1 cellular context compared by ENCODE assay signal in the genomic region with DNA sequence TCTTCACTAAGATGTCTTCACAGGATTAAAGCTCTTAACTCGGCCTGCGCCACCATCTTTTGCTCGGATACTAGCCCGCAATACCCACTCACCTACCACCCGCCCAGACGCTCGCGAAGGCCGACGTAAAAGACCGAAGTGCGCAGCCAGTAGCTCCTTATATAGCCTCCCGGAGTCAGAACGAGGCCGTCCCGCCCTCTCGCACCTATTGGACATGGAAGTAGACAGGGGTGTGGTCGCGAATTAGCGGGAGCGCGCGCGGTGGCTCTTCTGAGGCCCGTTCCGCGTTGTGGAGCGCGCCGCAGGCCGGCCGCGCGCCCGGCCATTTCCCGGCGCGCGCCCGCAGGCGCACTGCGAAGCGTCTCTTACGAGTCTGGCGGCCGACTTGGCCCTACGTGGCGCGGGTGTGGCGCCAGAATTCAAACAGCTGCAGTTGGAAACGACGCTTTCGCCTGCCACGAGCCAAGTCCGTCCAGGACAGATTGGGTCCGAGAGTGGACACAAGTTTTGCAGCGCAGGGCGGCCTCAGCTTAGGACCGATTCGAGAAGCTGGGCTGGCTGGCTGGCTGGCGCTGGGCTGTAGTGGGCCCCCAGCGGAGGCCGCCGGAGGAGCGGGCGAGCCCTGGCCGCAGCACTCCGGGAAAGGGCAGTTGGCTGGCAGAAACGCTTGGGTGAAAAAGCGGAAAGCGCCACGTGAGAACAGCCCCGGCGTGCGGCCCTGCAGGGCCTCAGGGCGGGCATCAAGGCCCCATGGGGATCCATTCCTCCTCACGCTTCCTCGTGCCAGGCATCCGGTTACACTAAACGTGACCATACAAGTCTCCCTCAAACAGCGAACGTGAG.
TF ChIP-seq lines count a peak whose summit lies in the region.

No MANE protein-coding gene starts in this region.

TF ChIP-seq in HepG2, 621 proteins besides CTCF, POLR2A, EP300 and RAD21 (continued from another document and continues in another):
- 0 out of 2 replicates have a peak, but pooled peaks have one; percentile 24 for TF ChIP-seq SMC3 (IDR thresholded peaks at IDR 0.05; ENCODE audit: low read length)
- no peak for TF ChIP-seq HOXA7 (CRISPR knock-in tag; IDR thresholded peaks at IDR 0.05)
- peak; percentile 52 for TF ChIP-seq PTBP1 (IDR thresholded peaks at IDR 0.05; ENCODE audit: low read depth, low read length, poor library complexity, severe bottlenecking)
- no peak for TF ChIP-seq ZNF737 (CRISPR knock-in tag; IDR thresholded peaks at IDR 0.05; ENCODE audit: borderline replicate concordance)
- TF ChIP-seq ATF7-NPFF (CRISPR knock-in tag; IDR thresholded peaks at IDR 0.05; ENCODE audit: low read depth): peak; percentile 92
- TF ChIP-seq GMEB2 (CRISPR knock-in tag; IDR thresholded peaks at IDR 0.05; ENCODE audit: low read depth): peak; percentile 79
- TF ChIP-seq, protein P1, sequence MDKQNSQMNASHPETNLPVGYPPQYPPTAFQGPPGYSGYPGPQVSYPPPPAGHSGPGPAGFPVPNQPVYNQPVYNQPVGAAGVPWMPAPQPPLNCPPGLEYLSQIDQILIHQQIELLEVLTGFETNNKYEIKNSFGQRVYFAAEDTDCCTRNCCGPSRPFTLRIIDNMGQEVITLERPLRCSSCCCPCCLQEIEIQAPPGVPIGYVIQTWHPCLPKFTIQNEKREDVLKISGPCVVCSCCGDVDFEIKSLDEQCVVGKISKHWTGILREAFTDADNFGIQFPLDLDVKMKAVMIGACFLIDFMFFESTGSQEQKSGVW (CRISPR knock-in tag; IDR thresholded peaks at IDR 0.05; ENCODE audit: borderline replicate concordance): no peak
- peak; percentile 91 for TF ChIP-seq E2F5 (CRISPR knock-in tag; conservative IDR thresholded peaks at IDR 0.05)
- no peak for TF ChIP-seq ZBTB7A (CRISPR knock-in tag; IDR thresholded peaks at IDR 0.05)
- TF ChIP-seq HOXD1 (CRISPR knock-in tag; IDR thresholded peaks at IDR 0.05): peak; percentile 80
- no peak for TF ChIP-seq FOXM1 (CRISPR knock-in tag; IDR thresholded peaks at IDR 0.05)
- peak; percentile 47 for TF ChIP-seq MNT (IDR thresholded peaks at IDR 0.05)
- TF ChIP-seq SMAD1 (CRISPR knock-in tag; IDR thresholded peaks at IDR 0.05; ENCODE audit: borderline replicate concordance, low read depth): peak; percentile 53; the same call in 1 of the 2 replicates
- no peak for TF ChIP-seq SYNCRIP (IDR thresholded peaks at IDR 0.05; ENCODE audit: insufficient read depth, low read depth, low read length)
- TF ChIP-seq TRIM24 (CRISPR knock-in tag; IDR thresholded peaks at IDR 0.05): 0 out of 2 replicates have a peak, but pooled peaks have one; percentile 17
- TF ChIP-seq SKIL (CRISPR knock-in tag; IDR thresholded peaks at IDR 0.05; ENCODE audit: borderline replicate concordance): peak; percentile 2; the same call in 1 of the 2 replicates
- peak; percentile 63; the same call in 1 of the 2 replicates for TF ChIP-seq ZNF34 (CRISPR knock-in tag; IDR thresholded peaks at IDR 0.05; ENCODE audit: borderline replicate concordance)
- TF ChIP-seq, protein P2, sequence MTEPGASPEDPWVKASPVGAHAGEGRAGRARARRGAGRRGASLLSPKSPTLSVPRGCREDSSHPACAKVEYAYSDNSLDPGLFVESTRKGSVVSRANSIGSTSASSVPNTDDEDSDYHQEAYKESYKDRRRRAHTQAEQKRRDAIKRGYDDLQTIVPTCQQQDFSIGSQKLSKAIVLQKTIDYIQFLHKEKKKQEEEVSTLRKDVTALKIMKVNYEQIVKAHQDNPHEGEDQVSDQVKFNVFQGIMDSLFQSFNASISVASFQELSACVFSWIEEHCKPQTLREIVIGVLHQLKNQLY (CRISPR knock-in tag; IDR thresholded peaks at IDR 0.05): no peak; the same call in 1 of the 2 replicates
- TF ChIP-seq SP4 (CRISPR knock-in tag; IDR thresholded peaks at IDR 0.05): peak; percentile 87
- TF ChIP-seq ZNF558 (CRISPR knock-in tag; IDR thresholded peaks at IDR 0.05; ENCODE audit: borderline replicate concordance): peak; percentile 17; the same call in 1 of the 2 replicates
- peak; percentile 82 for TF ChIP-seq ZFP1 (CRISPR knock-in tag; IDR thresholded peaks at IDR 0.05)
- no peak; the same call in 1 of the 2 replicates for TF ChIP-seq GATAD2A (CRISPR knock-in tag; IDR thresholded peaks at IDR 0.05)
- peak in 1 of 2 experiments; percentile 96; a peak in 2 of 4 replicates for TF ChIP-seq KLF16 (CRISPR knock-in tag; IDR thresholded peaks at IDR 0.05)
- peak in 1 of 2 experiments; percentile 57; a peak in 2 of 4 replicates for TF ChIP-seq ATF4 (CRISPR knock-in tag; IDR thresholded peaks at IDR 0.05)
- peak; percentile 77; the same call in 1 of the 2 replicates for TF ChIP-seq SRY (CRISPR knock-in tag; IDR thresholded peaks at IDR 0.05)
- 0 out of 2 replicates have a peak, but pooled peaks have one; percentile 50 for TF ChIP-seq THYN1 (CRISPR knock-in tag; IDR thresholded peaks at IDR 0.05; ENCODE audit: borderline replicate concordance, low read depth)
- peak; percentile 70; the same call in 1 of the 2 replicates for TF ChIP-seq KDM5B (CRISPR knock-in tag; IDR thresholded peaks at IDR 0.05; ENCODE audit: borderline replicate concordance)
- TF ChIP-seq, protein P3, sequence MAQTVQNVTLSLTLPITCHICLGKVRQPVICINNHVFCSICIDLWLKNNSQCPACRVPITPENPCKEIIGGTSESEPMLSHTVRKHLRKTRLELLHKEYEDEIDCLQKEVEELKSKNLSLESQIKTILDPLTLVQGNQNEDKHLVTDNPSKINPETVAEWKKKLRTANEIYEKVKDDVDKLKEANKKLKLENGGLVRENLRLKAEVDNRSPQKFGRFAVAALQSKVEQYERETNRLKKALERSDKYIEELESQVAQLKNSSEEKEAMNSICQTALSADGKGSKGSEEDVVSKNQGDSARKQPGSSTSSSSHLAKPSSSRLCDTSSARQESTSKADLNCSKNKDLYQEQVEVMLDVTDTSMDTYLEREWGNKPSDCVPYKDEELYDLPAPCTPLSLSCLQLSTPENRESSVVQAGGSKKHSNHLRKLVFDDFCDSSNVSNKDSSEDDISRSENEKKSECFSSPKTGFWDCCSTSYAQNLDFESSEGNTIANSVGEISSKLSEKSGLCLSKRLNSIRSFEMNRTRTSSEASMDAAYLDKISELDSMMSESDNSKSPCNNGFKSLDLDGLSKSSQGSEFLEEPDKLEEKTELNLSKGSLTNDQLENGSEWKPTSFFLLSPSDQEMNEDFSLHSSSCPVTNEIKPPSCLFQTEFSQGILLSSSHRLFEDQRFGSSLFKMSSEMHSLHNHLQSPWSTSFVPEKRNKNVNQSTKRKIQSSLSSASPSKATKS (CRISPR knock-in tag; IDR thresholded peaks at IDR 0.05): no peak; the same call in none of the 2 replicates
- TF ChIP-seq NFIB (CRISPR knock-in tag; IDR thresholded peaks at IDR 0.05; ENCODE audit: borderline replicate concordance): 0 out of 2 replicates have a peak, but pooled peaks have one; percentile 33
- no peak for TF ChIP-seq SP1 (IDR thresholded peaks at IDR 0.05)
- peak; percentile 79 for TF ChIP-seq SP1 (CRISPR knock-in tag; IDR thresholded peaks at IDR 0.05)
- TF ChIP-seq ZNF484 (CRISPR knock-in tag; IDR thresholded peaks at IDR 0.05; ENCODE audit: borderline replicate concordance, low read depth): no peak
- TF ChIP-seq FOXP1 (IDR thresholded peaks at IDR 0.05): no peak
- no peak for TF ChIP-seq FOXP1 (CRISPR knock-in tag; IDR thresholded peaks at IDR 0.05)
- peak; percentile 93 for TF ChIP-seq ZNF605 (CRISPR knock-in tag; IDR thresholded peaks at IDR 0.05)
- TF ChIP-seq ZNF660 (CRISPR knock-in tag; IDR thresholded peaks at IDR 0.05; ENCODE audit: borderline replicate concordance, low read depth): no peak
- 0 out of 2 replicates have a peak, but pooled peaks have one; percentile 68 for TF ChIP-seq PAWR (CRISPR knock-in tag; IDR thresholded peaks at IDR 0.05; ENCODE audit: borderline replicate concordance)
- peak; percentile 87 for TF ChIP-seq NKX3-1 (CRISPR knock-in tag; IDR thresholded peaks at IDR 0.05)
- peak; percentile 59 for TF ChIP-seq ZNF143 (CRISPR knock-in tag; IDR thresholded peaks at IDR 0.05)
- TF ChIP-seq TSC22D2 (CRISPR knock-in tag; IDR thresholded peaks at IDR 0.05; ENCODE audit: borderline replicate concordance): peak; percentile 66; the same call in 1 of the 2 replicates
- TF ChIP-seq SP5 (CRISPR knock-in tag; IDR thresholded peaks at IDR 0.05; ENCODE audit: borderline replicate concordance, low read depth): peak; percentile 71
- no peak for TF ChIP-seq SRF (IDR thresholded peaks at IDR 0.05; ENCODE audit: low read depth, low read length)
- no peak for TF ChIP-seq ZNF83 (CRISPR knock-in tag; IDR thresholded peaks at IDR 0.05; ENCODE audit: borderline replicate concordance)
- peak; percentile 86 for TF ChIP-seq ZNF589 (CRISPR knock-in tag; conservative IDR thresholded peaks at IDR 0.05)
- peak; percentile 82; the same call in 1 of the 2 replicates for TF ChIP-seq CCDC6 (CRISPR knock-in tag; IDR thresholded peaks at IDR 0.05)
- TF ChIP-seq HDAC1 (CRISPR knock-in tag; IDR thresholded peaks at IDR 0.05): peak; percentile 98
- TF ChIP-seq CREB1 (IDR thresholded peaks at IDR 0.05): peak; percentile 39; the same call in 1 of the 2 replicates
- peak; percentile 75 for TF ChIP-seq CREB1 (CRISPR knock-in tag; IDR thresholded peaks at IDR 0.05)
- peak; percentile 76 for TF ChIP-seq ZNF619 (CRISPR knock-in tag; IDR thresholded peaks at IDR 0.05)
- no peak for TF ChIP-seq ZNF816 (CRISPR knock-in tag; IDR thresholded peaks at IDR 0.05; ENCODE audit: borderline replicate concordance)
- TF ChIP-seq KDM6A (CRISPR knock-in tag; IDR thresholded peaks at IDR 0.05; ENCODE audit: low read depth): no peak
- peak; percentile 90 for TF ChIP-seq BATF2 (CRISPR knock-in tag; IDR thresholded peaks at IDR 0.05)
- TF ChIP-seq, protein P4, sequence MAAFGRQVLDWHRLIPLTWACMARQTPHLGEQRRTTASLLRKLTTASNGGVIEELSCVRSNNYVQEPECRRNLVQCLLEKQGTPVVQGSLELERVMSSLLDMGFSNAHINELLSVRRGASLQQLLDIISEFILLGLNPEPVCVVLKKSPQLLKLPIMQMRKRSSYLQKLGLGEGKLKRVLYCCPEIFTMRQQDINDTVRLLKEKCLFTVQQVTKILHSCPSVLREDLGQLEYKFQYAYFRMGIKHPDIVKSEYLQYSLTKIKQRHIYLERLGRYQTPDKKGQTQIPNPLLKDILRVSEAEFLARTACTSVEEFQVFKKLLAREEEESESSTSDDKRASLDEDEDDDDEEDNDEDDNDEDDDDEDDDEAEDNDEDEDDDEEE (CRISPR knock-in tag; IDR thresholded peaks at IDR 0.05): peak; percentile 98
- peak; percentile 68 for TF ChIP-seq HES4 (CRISPR knock-in tag; IDR thresholded peaks at IDR 0.05; ENCODE audit: borderline replicate concordance)
- TF ChIP-seq TBP (CRISPR knock-in tag; IDR thresholded peaks at IDR 0.05): peak; percentile 38; the same call in 1 of the 2 replicates
- TF ChIP-seq ZNF337 (CRISPR knock-in tag; IDR thresholded peaks at IDR 0.05; ENCODE audit: borderline replicate concordance, low read depth): peak; percentile 91; the same call in 1 of the 2 replicates
